ENCODE assay signal across 18 cellular contexts in genomic region chr6:137156650-137157049, GRCh38. TPM values are rescaled to one million over a fixed set of nuclear protein-coding genes. Genes with fewer than 3 reads are reported as not detected.
"Had no signal": no experiment of that assay in that cellular context is flagged by ENCODE, and none has a peak within 500 bp of the region (broad histone marks: within the 10 kb centered on the region; RNA-seq: fewer than 3 reads in every experiment).

No MANE protein-coding gene starts in this region.

- H3K36me3 ChIP-seq: ascending aorta, heart left ventricle, stomach had no signal

- H3K27me3 Mint-ChIP-seq: dendritic cell treated with granulocyte-macrophage colony-stimulating factor and Interleukin-4, amounts not matched to agents 40 ng/mL and 50 ng/mL, for 4 days; naive B cell had no signal

- H3K9me3 Mint-ChIP-seq: dendritic cell treated with granulocyte-macrophage colony-stimulating factor and Interleukin-4, amounts not matched to agents 40 ng/mL and 50 ng/mL, for 4 days had no signal

- H3K27ac ChIP-seq: ascending aorta, parathyroid adenoma, testis had no signal

- H3K36me3 Mint-ChIP-seq: naive B cell had no signal

- H3K4me3 Mint-ChIP-seq: dendritic cell treated with granulocyte-macrophage colony-stimulating factor and Interleukin-4, amounts not matched to agents 40 ng/mL and 50 ng/mL, for 4 days had no signal

- H3K4me1 ChIP-seq: ascending aorta, testis had no signal

- H3K9me3 ChIP-seq: ascending aorta, testis had no signal

- H3K27me3 ChIP-seq: ascending aorta, heart left ventricle, stomach, testis had no signal

- H3K4me3 ChIP-seq: ascending aorta, heart left ventricle, stomach, testis had no signal

- DNase-seq: activated CD4-positive, CD25-positive, alpha-beta regulatory T cell treated with anti-CD3 and anti-CD28 coated beads, Interleukin-2, amount 50 U/mL, for 72 hours; effector memory CD4-positive, alpha-beta T cell; heart left ventricle; left colon; naive B cell; stimulated activated CD4-positive, alpha-beta T cell treated with anti-CD3 and anti-CD28 coated beads, Interleukin-12 subunit alpha, Interleukin-12 subunit beta, amount 100 ng/mL, for 4 hours; stimulated activated CD4-positive, alpha-beta T cell treated with anti-CD3 and anti-CD28 coated beads, Interleukin-2, amount 100 ng/mL, for 24 hours; stomach; T1000; testis had no signal

- ATAC-seq: left colon had no signal

RNA-seq across cellular contexts. Expression of gene IL22RA2, which starts 16.8 kb away (rescaled TPM):
- total RNA-seq: ascending aorta, bronchial epithelial cell, cerebellum, epithelial cell of proximal tubule, frontal cortex, left colon, stomach, testis, urinary bladder had no signal
- polyA plus RNA-seq: urinary bladder had no signal
